In the genomic region with DNA sequence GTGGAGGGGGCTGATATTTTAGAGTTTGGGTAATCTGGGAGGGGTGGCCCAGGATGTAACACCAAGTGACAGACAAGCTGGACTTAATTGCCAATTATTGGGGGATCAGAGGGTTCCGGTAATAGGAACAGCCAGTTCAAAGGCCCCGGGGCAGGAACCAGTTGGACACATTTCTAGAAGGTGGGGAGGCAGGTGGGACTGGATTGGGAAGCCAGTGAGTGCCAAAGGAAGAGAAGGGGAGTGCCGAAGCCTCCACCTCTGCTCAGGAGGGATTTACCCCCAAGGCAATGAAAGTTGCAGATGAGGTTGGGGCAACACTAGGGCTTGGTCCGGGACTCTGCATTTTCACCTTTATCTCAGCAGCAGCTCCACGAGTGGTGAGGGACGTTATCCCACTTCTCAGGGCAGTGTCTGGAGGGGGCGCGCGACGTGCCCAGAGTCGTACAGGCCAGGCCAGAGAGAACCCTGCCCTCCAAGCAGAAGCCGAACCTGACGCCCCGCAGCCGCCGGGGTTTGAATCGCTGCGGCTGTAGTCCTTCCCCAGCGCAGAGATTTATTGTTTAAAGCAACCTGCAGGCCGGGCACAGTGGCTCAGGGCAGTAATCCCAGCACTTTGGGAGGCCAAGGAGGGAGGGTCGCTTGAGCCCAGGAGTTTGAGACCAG, we compare ENCODE assay signal across 1 cellular context.
TF ChIP-seq lines count a peak whose summit lies in the region.

No MANE protein-coding gene starts in this region.

TF ChIP-seq in HEK293, 187 proteins besides CTCF, POLR2A, EP300 and RAD21 (continued from another document):
- no peak for TF ChIP-seq TSHZ1 (tag by site-specific recombination; IDR thresholded peaks at IDR 0.05; ENCODE audit: borderline replicate concordance)
- no peak for TF ChIP-seq ZNF558 (tag by site-specific recombination; IDR thresholded peaks at IDR 0.05)
- no peak for TF ChIP-seq ZNF747 (tag by site-specific recombination; IDR thresholded peaks at IDR 0.05)
- TF ChIP-seq ZNF692 (tag by site-specific recombination; IDR thresholded peaks at IDR 0.05) = no peak
- no peak for TF ChIP-seq ZNF548 (tag by site-specific recombination; IDR thresholded peaks at IDR 0.05)
- TF ChIP-seq, protein P1, sequence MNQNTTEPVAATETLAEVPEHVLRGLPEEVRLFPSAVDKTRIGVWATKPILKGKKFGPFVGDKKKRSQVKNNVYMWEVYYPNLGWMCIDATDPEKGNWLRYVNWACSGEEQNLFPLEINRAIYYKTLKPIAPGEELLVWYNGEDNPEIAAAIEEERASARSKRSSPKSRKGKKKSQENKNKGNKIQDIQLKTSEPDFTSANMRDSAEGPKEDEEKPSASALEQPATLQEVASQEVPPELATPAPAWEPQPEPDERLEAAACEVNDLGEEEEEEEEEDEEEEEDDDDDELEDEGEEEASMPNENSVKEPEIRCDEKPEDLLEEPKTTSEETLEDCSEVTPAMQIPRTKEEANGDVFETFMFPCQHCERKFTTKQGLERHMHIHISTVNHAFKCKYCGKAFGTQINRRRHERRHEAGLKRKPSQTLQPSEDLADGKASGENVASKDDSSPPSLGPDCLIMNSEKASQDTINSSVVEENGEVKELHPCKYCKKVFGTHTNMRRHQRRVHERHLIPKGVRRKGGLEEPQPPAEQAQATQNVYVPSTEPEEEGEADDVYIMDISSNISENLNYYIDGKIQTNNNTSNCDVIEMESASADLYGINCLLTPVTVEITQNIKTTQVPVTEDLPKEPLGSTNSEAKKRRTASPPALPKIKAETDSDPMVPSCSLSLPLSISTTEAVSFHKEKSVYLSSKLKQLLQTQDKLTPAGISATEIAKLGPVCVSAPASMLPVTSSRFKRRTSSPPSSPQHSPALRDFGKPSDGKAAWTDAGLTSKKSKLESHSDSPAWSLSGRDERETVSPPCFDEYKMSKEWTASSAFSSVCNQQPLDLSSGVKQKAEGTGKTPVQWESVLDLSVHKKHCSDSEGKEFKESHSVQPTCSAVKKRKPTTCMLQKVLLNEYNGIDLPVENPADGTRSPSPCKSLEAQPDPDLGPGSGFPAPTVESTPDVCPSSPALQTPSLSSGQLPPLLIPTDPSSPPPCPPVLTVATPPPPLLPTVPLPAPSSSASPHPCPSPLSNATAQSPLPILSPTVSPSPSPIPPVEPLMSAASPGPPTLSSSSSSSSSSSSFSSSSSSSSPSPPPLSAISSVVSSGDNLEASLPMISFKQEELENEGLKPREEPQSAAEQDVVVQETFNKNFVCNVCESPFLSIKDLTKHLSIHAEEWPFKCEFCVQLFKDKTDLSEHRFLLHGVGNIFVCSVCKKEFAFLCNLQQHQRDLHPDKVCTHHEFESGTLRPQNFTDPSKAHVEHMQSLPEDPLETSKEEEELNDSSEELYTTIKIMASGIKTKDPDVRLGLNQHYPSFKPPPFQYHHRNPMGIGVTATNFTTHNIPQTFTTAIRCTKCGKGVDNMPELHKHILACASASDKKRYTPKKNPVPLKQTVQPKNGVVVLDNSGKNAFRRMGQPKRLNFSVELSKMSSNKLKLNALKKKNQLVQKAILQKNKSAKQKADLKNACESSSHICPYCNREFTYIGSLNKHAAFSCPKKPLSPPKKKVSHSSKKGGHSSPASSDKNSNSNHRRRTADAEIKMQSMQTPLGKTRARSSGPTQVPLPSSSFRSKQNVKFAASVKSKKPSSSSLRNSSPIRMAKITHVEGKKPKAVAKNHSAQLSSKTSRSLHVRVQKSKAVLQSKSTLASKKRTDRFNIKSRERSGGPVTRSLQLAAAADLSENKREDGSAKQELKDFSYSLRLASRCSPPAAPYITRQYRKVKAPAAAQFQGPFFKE (tag by site-specific recombination; IDR thresholded peaks at IDR 0.05; ENCODE audit: borderline replicate concordance) = no peak
- no peak for TF ChIP-seq ZNF23 (tag by site-specific recombination; IDR thresholded peaks at IDR 0.05; ENCODE audit: borderline replicate concordance)
- TF ChIP-seq GLI2 (tag by site-specific recombination; IDR thresholded peaks at IDR 0.05; ENCODE audit: borderline replicate concordance, low read depth) = no peak
